9 cellular contexts compared by ENCODE assay signal in genomic region chr4:181643466-181643865, GRCh38.
"Had no signal": no experiment of that assay in that cellular context is flagged by ENCODE, and none has a peak within 500 bp of the region (broad histone marks: within the 10 kb centered on the region; RNA-seq: fewer than 3 reads in every experiment).

No MANE protein-coding gene starts in this region.

- ATAC-seq: HCT116 had no signal

- DNase-seq: GM23248, GOT3, H7, HFFc6, KBM-7 had no signal

- H3K4me1 ChIP-seq: HAP-1 had no signal

- H3K4me2 ChIP-seq: KMS-11 had no signal

- H3K4me3 ChIP-seq: GM23248, HAP-1 had no signal

- H3K9ac ChIP-seq: GM23248, KMS-11 had no signal

- H3K9me3 ChIP-seq: HAP-1 had no signal

- H3K36me3 ChIP-seq: HAP-1 had no signal

- H3K27ac ChIP-seq: GM23248, HL-60, KMS-11 had no signal

- H2AFZ ChIP-seq: GM23248 had no signal
